In genomic region chr12:65891987-65892481, GRCh38 we compare ENCODE assay signal across 8 cellular contexts.
A peak's percentile ranks its signal among the peaks of the same experiment; 100 is the strongest.
DNase-seq lines count a peak whose midpoint lies in the region; ATAC-seq and TF ChIP-seq lines count a peak whose summit lies in the region.

No MANE protein-coding gene starts in this region.

- no peak overlapping the region for H3K27ac ChIP-seq in ovary

- POLR2A ChIA-PET in BJ (lab: Charles Lee) = no interaction called here

- no peaks in the 10 kb centered on the region for H3K9me3 ChIP-seq in ovary

- H3K27me3 ChIP-seq in BJ (ENCODE audit: control insufficient read depth, insufficient read depth, low read length) = no peaks in the 10 kb centered on the region
- H3K27me3 ChIP-seq in ovary = no peaks in the 10 kb centered on the region

- CTCF ChIA-PET in BJ (lab: Yijun Ruan, JAX) = interaction anchor here (1.4 kb wide), 1 partner anchor 9 kb away, joined by 3 read pairs; no protein-coding TSS in a partner anchor

- no peak for TF ChIP-seq POLR2A in ovary (IDR thresholded peaks at IDR 0.05)

- H3K4me3 ChIP-seq in BJ (ENCODE audit: low read depth, low read length) (peak overlapping the region; percentile 16; the same call in 1 of the 2 replicates), fibroblast of pulmonary artery (replicated peaks; ENCODE audit: low read depth, low read length) (peak overlapping the region; percentile 35), ovary (no peak overlapping the region)

- H3K4me1 ChIP-seq in ovary (ENCODE audit: insufficient read depth) = no peaks in the 10 kb centered on the region

- DNase-seq in BJ (ENCODE audit: low read depth) (peak; percentile 99), RPMI7951 (ENCODE audit: low read depth) (peak; percentile 98), fibroblast of pulmonary artery (ENCODE audit: low read depth) (peak; percentile 99), ovary (peak; percentile 71 to 83 (median 73)), NCI-H748 (lab: John Stamatoyannopoulos, UW; ENCODE audit: unreplicated experiment) (no peak), globus pallidus (ENCODE audit: low spot score) (no peak)
- no peak for DNase-seq in activated CD4-positive, CD25-positive, alpha-beta regulatory T cell treated with anti-CD3 and anti-CD28 coated beads, Interleukin-2, amount 50 U/mL, for 72 hours

- no peak for TF ChIP-seq EP300 in ovary (IDR thresholded peaks at IDR 0.05)

- TF ChIP-seq CTCF in BJ (IDR thresholded peaks at IDR 0.05; ENCODE audit: insufficient read depth, low read depth, low read length) (no peak), fibroblast of pulmonary artery (IDR thresholded peaks at IDR 0.05; ENCODE audit: low read length, missing control alignments) (no peak), ovary (IDR thresholded peaks at IDR 0.05) (no peak)

- intact Hi-C loops in ovary (cut with DNase I) = no loop called here

- 2 to 3% (median 2%) methylated on average over 10 of the region's 10 CpGs for WGBS in ovary, 3 donors

- ATAC-seq in GM21526 (IDR thresholded peaks at IDR 0.05; ENCODE audit: low FRiP score, unreplicated experiment) = no peak

- H3K36me3 ChIP-seq in BJ (ENCODE audit: control insufficient read depth, insufficient read depth, low read length) = no peaks in the 10 kb centered on the region
- no peaks in the 10 kb centered on the region for H3K36me3 ChIP-seq in ovary

Comparison
In these comparisons a context has a peak if more than half of its experiments do, and no peak if none do; other contexts are left out.
1. DNase-seq: peak in BJ (single experiment), RPMI7951 (single experiment), fibroblast of pulmonary artery (single experiment) and ovary (5 of 5); none in activated CD4-positive, CD25-positive, alpha-beta regulatory T cell treated with anti-CD3 and anti-CD28 coated beads, Interleukin-2, amount 50 U/mL, for 72 hours (single experiment), NCI-H748 (single experiment) and globus pallidus (single experiment).